8 cellular contexts compared by ENCODE assay signal in genomic region chr1:156282479-156283222, GRCh38. TPM values are rescaled to one million over a fixed set of nuclear protein-coding genes. Genes with fewer than 3 reads are reported as not detected.
DNase-seq lines count a peak whose midpoint lies in the region; ATAC-seq, FAIRE-seq and TF ChIP-seq lines count a peak whose summit lies in the region.

TSS of gene SMG5 (minus strand) at chr1:156282825. CDS start at chr1:156282680, 145 bp downstream.

- H3K36me3 ChIP-seq in body of pancreas (replicated peaks in 1 of 2; ENCODE audit: insufficient read depth in 1 of 2, low read depth in 2 of 2) (peaks cover 0 to 5% of the 10 kb centered on the region in 2 donors), sigmoid colon (peaks cover 0 to 13% (median 8%) of the 10 kb centered on the region in 4 donors)

- WGBS in body of pancreas, 2 donors = 0 to 1% methylated on average over 31 to 36 of the region's 50 CpGs
- WGBS in sigmoid colon, 2 donors = 0% methylated on average over 50 of the region's 50 CpGs

- intact Hi-C loops in body of pancreas (cut with DNase I) (no loop called here), sigmoid colon (cut with DNase I) (no loop called here)

- TF ChIP-seq POLR2A in body of pancreas (IDR thresholded peaks at IDR 0.05) = peak; percentile 75 to 92 (median 90)
- TF ChIP-seq POLR2A in sigmoid colon (IDR thresholded peaks at IDR 0.05) = peak; percentile 61 to 87

- peak in 2 of 4 donors; percentile 5 to 68 for TF ChIP-seq EP300 in sigmoid colon (IDR thresholded peaks at IDR 0.05)

- TF ChIP-seq CTCF in 22Rv1 (IDR thresholded peaks at IDR 0.05) = no peak
- no peak for TF ChIP-seq CTCF in body of pancreas (IDR thresholded peaks at IDR 0.05)
- no peak for TF ChIP-seq CTCF in sigmoid colon (IDR thresholded peaks at IDR 0.05)

- ATAC-seq in GM18520 (IDR thresholded peaks at IDR 0.05; ENCODE audit: unreplicated experiment) (peak; percentile 83), HG03064 (IDR thresholded peaks at IDR 0.05; ENCODE audit: low read depth, unreplicated experiment) (peak; percentile 77), body of pancreas (peak; percentile 98)

- H3K27me3 ChIP-seq in body of pancreas (no peaks in the 10 kb centered on the region), sigmoid colon (no peaks in the 10 kb centered on the region)

- DNase-seq in NCI-H2107 treated with DMSO at 0.1 percent for 48 hours (lab: John Stamatoyannopoulos, UW; ENCODE audit: unreplicated experiment) (peak; percentile 96), body of pancreas (peak; percentile 96 to 98 (median 98)), iPS DF 19.7 (ENCODE audit: low read depth, low spot score) (peak; percentile 100), sigmoid colon (peak; percentile 99)

- peak; percentile 97 for FAIRE-seq in TTC549 (lab: Jason Lieb, UNC)

- H3K4me3 ChIP-seq in body of pancreas = peak within 1 kb of the TSS; percentile 82 to 96
- peak within 1 kb of the TSS; percentile 69 to 93 (median 80) for H3K4me3 ChIP-seq in sigmoid colon

- no peaks in the 10 kb centered on the region for H3K9me3 ChIP-seq in body of pancreas
- no peaks in the 10 kb centered on the region for H3K9me3 ChIP-seq in sigmoid colon

- H3K4me1 ChIP-seq in body of pancreas = peaks cover 25% of the 10 kb centered on the region
- peaks cover 0 to 33% (median 29%) of the 10 kb centered on the region in 4 donors for H3K4me1 ChIP-seq in sigmoid colon

- H3K27ac ChIP-seq in 22Rv1 (peak within 1 kb of the TSS; percentile 85), body of pancreas (peak within 1 kb of the TSS; percentile 67 to 92 (median 84)), sigmoid colon (peak within 1 kb of the TSS; percentile 84 to 92 (median 90))

RNA-seq across cellular contexts. Expression of gene SMG5, which starts in this region (rescaled TPM):
- total RNA-seq in body of pancreas (10 to 100 TPM; 28.3 to 35.6 TPM), sigmoid colon (10 to 100 TPM; 36.7 to 59.0 (median 46.5) TPM)
- polyA plus RNA-seq in sigmoid colon = 10 to 100 TPM; 25.2 to 78.2 (median 30.3) TPM

Comparison
In these comparisons a context has a peak if more than half of its experiments do, and no peak if none do; other contexts are left out.
1. Peak in every context shown above with its lines: DNase-seq, ATAC-seq, H3K4me3 ChIP-seq and H3K27ac ChIP-seq.